8 cellular contexts compared by ENCODE assay signal in genomic region chr17:42153919-42154491, GRCh38. TPM values are rescaled to one million over a fixed set of nuclear protein-coding genes. Genes with fewer than 3 reads are reported as not detected.
A peak's percentile ranks its signal among the peaks of the same experiment; 100 is the strongest.
DNase-seq lines count a peak whose midpoint lies in the region; ATAC-seq and TF ChIP-seq lines count a peak whose summit lies in the region.

No MANE protein-coding gene starts in this region.

- no peaks in the 10 kb centered on the region for H3K9me3 Mint-ChIP-seq in activated naive CD8-positive, alpha-beta T cell (ENCODE audit: low read depth)
- H3K9me3 Mint-ChIP-seq in immature natural killer cell, result no peaks in the 10 kb centered on the region

- peak overlapping the region; percentile 57 for H3K4me3 ChIP-seq in AG09309 (ENCODE audit: control insufficient read depth, low read depth, low read length)
- peak overlapping the region; percentile 73 to 99 (median 96) for H3K4me3 ChIP-seq in subcutaneous abdominal adipose tissue (ENCODE audit: low read depth in 1 of 5, low read length in 5 of 5)

- peaks cover 34% of the 10 kb centered on the region for H3K4me1 Mint-ChIP-seq in activated naive CD8-positive, alpha-beta T cell (ENCODE audit: low read depth)
- H3K4me1 Mint-ChIP-seq in immature natural killer cell, result peaks cover 40 to 45% of the 10 kb centered on the region in 2 donors

- no peak for ATAC-seq in GM18870 (IDR thresholded peaks at IDR 0.05; ENCODE audit: unreplicated experiment)

- H3K27me3 ChIP-seq in subcutaneous abdominal adipose tissue (ENCODE audit: control insufficient read depth in 5 of 5, insufficient read depth in 4 of 5, low read length in 5 of 5), result no peaks in the 10 kb centered on the region

- H3K9ac ChIP-seq in subcutaneous abdominal adipose tissue (ENCODE audit: low read length in 5 of 5), result peak overlapping the region; percentile 84 to 100 (median 99)

- H3K4me3 Mint-ChIP-seq in activated naive CD8-positive, alpha-beta T cell, result peak overlapping the region; percentile 94
- peak overlapping the region; percentile 81 to 97 (median 93) for H3K4me3 Mint-ChIP-seq in immature natural killer cell

- no peak for TF ChIP-seq CTCF in AG09309 (IDR thresholded peaks at IDR 0.05; ENCODE audit: control insufficient read depth, insufficient read depth, low read depth, low read length, missing control alignments)

- peak overlapping the region; percentile 81 for H3K27ac ChIP-seq in subcutaneous abdominal adipose tissue (ENCODE audit: low read depth, low read length)

- no peaks in the 10 kb centered on the region for H3K36me3 Mint-ChIP-seq in activated naive CD8-positive, alpha-beta T cell
- no peaks in the 10 kb centered on the region for H3K36me3 Mint-ChIP-seq in immature natural killer cell

- no peaks in the 10 kb centered on the region for H3K27me3 Mint-ChIP-seq in activated naive CD8-positive, alpha-beta T cell
- peaks cover 2 to 7% (median 7%) of the 10 kb centered on the region in 3 donors for H3K27me3 Mint-ChIP-seq in immature natural killer cell (ENCODE audit: low read depth in 3 of 3)

- DNase-seq in AG09309 (ENCODE audit: low read depth) (no peak), HT1080 (ENCODE audit: low read depth) (peak; percentile 6), immature natural killer cell (peak in 1 of 3 donors; percentile 17), NCI-H748 (lab: John Stamatoyannopoulos, UW; ENCODE audit: unreplicated experiment) (no peak)
- no peak for DNase-seq in activated CD4-positive, CD25-positive, alpha-beta regulatory T cell (lab: John Stamatoyannopoulos, UW)

- no peaks in the 10 kb centered on the region for H3K9me3 ChIP-seq in subcutaneous abdominal adipose tissue (ENCODE audit: control insufficient read depth in 5 of 5, low read length in 5 of 5)

- peaks cover 7 to 40% (median 35%) of the 10 kb centered on the region in 5 donors for H3K4me1 ChIP-seq in subcutaneous abdominal adipose tissue (ENCODE audit: control insufficient read depth in 5 of 5, insufficient read depth in 5 of 5, low read length in 5 of 5)

- peaks cover 0 to 9% (median 5%) of the 10 kb centered on the region in 5 donors for H3K36me3 ChIP-seq in subcutaneous abdominal adipose tissue (ENCODE audit: control insufficient read depth in 5 of 5, insufficient read depth in 5 of 5, low read length in 5 of 5)

- H3K27ac Mint-ChIP-seq in activated naive CD8-positive, alpha-beta T cell, result peak overlapping the region; percentile 79
- H3K27ac Mint-ChIP-seq in immature natural killer cell, result peak overlapping the region; percentile 70 to 96 (median 92)

RNA-seq across cellular contexts. Expression of gene RAB5C, which starts 0.8 kb away (rescaled TPM):
- 137 and 277 TPM in 2 replicates for total RNA-seq in HT1080 (2014; rRNA removed; shearing (Covaris generic))
- 230 and 252 TPM in 2 replicates for polyA plus RNA-seq in HT1080 (2015; cell fraction: cytosol; rRNA removed)
- 136 and 143 TPM in 2 replicates for polyA plus RNA-seq in HT1080 (2015; cell fraction: nucleus; rRNA removed)
- polyA plus RNA-seq in immature natural killer cell, result 100 to 1,000 TPM; 120 to 152 (median 133) TPM

RNA-seq across cellular contexts. Expression of gene KCNH4, which starts 26.9 kb away (rescaled TPM):
- not detected in 2 replicates for total RNA-seq in HT1080 (2014; rRNA removed; shearing (Covaris generic))
- polyA plus RNA-seq in HT1080 (2015; cell fraction: cytosol; rRNA removed), result 0.01 and 0.06 TPM in 2 replicates
- polyA plus RNA-seq in HT1080 (2015; cell fraction: nucleus; rRNA removed), result 0.03 TPM in 1 of 2 replicates, not detected in the other
- not detected for polyA plus RNA-seq in immature natural killer cell

RNA-seq across cellular contexts. Expression of gene HCRT, which starts 31.2 kb away (rescaled TPM):
- total RNA-seq in HT1080 (2014; rRNA removed; shearing (Covaris generic)), result not detected in 2 replicates
- not detected in 2 replicates for polyA plus RNA-seq in HT1080 (2015; cell fraction: cytosol; rRNA removed)
- not detected in 2 replicates for polyA plus RNA-seq in HT1080 (2015; cell fraction: nucleus; rRNA removed)
- not detected for polyA plus RNA-seq in immature natural killer cell

RNA-seq across cellular contexts. Expression of gene HSPB9, which starts 31.4 kb away (rescaled TPM):
- 0.23 TPM in 1 of 2 replicates, not detected in the other for total RNA-seq in HT1080 (2014; rRNA removed; shearing (Covaris generic))
- not detected in 2 replicates for polyA plus RNA-seq in HT1080 (2015; cell fraction: cytosol; rRNA removed)
- 0.14 TPM in 2 replicates for polyA plus RNA-seq in HT1080 (2015; cell fraction: nucleus; rRNA removed)
- polyA plus RNA-seq in immature natural killer cell, result under 1 TPM in 1 of 3 donors, not detected in 2; 0.11 TPM

RNA-seq across cellular contexts. Expression of gene KAT2A, which starts 32.8 kb away (rescaled TPM):
- total RNA-seq in HT1080 (2014; rRNA removed; shearing (Covaris generic)), result 19.6 and 28.0 TPM in 2 replicates
- polyA plus RNA-seq in HT1080 (2015; cell fraction: cytosol; rRNA removed), result 25.2 and 30.7 TPM in 2 replicates
- polyA plus RNA-seq in HT1080 (2015; cell fraction: nucleus; rRNA removed), result 240 and 250 TPM in 2 replicates
- polyA plus RNA-seq in immature natural killer cell, result 1 to 10 TPM; 2.9 to 4.3 (median 3.5) TPM
